ENCODE assay signal across 1 cellular context in genomic region chr12:121391619-121392324, GRCh38.
TF ChIP-seq lines count a peak whose summit lies in the region.

No MANE protein-coding gene starts in this region.

TF ChIP-seq in GM12878, 131 proteins besides CTCF, POLR2A, EP300 and RAD21 (continued from another document):
- no peak for TF ChIP-seq WRNIP1 (IDR thresholded peaks at IDR 0.05; ENCODE audit: borderline replicate concordance, low read depth, low read length)
- no peak for TF ChIP-seq HDAC2 (IDR thresholded peaks at IDR 0.05)
- TF ChIP-seq FOS (IDR thresholded peaks at IDR 0.05; ENCODE audit: borderline replicate concordance, extremely low read depth, insufficient read length): no peak
- no peak for TF ChIP-seq MEF2B (IDR thresholded peaks at IDR 0.05; ENCODE audit: partially characterized antibody, poor library complexity, severe bottlenecking)
- TF ChIP-seq SUZ12 (IDR thresholded peaks at IDR 0.05; ENCODE audit: unreplicated experiment): no peak
- TF ChIP-seq SIN3A (IDR thresholded peaks at IDR 0.05; ENCODE audit: low read depth, low read length): no peak
- TF ChIP-seq ATF2 (IDR thresholded peaks at IDR 0.05; ENCODE audit: low read length): no peak
- TF ChIP-seq CBFB (IDR thresholded peaks at IDR 0.05; ENCODE audit: low read depth): no peak
- 0 out of 2 replicates have a peak, but pooled peaks have one; percentile 51 for TF ChIP-seq HDGF (IDR thresholded peaks at IDR 0.05)
- TF ChIP-seq FOXM1 (IDR thresholded peaks at IDR 0.05; ENCODE audit: low read depth, low read length): no peak
- no peak for TF ChIP-seq TCF12 (IDR thresholded peaks at IDR 0.05; ENCODE audit: low read depth, low read length)
- TF ChIP-seq JUNB (IDR thresholded peaks at IDR 0.05): peak; percentile 59
- no peak; the same call in 1 of the 2 replicates for TF ChIP-seq RELB (IDR thresholded peaks at IDR 0.05; ENCODE audit: low read depth)
- peak; percentile 72 for TF ChIP-seq NBN (IDR thresholded peaks at IDR 0.05)
- TF ChIP-seq ZNF274 (IDR thresholded peaks at IDR 0.05; ENCODE audit: insufficient read depth, insufficient read length): no peak
- TF ChIP-seq ATF7 (IDR thresholded peaks at IDR 0.05; ENCODE audit: low read depth): peak; percentile 24; the same call in 1 of the 2 replicates
- no peak for TF ChIP-seq STAT1 (conservative IDR thresholded peaks at IDR 0.05)
